In genomic region chr9:91604451-91604850, GRCh38 we compare ENCODE assay signal across 25 cellular contexts.
"Had no signal": no experiment of that assay in that cellular context is flagged by ENCODE, and none has a peak within 500 bp of the region (broad histone marks: within the 10 kb centered on the region; RNA-seq: fewer than 3 reads in every experiment).

No MANE protein-coding gene starts in this region.

- H3K27ac ChIP-seq: hepatocyte, lower lobe of right lung, neural progenitor cell, neutrophil, ovary, right atrium auricular region, right lobe of liver, transverse colon, upper lobe of left lung had no signal

- H3K27me3 ChIP-seq: hepatocyte, neural progenitor cell, ovary, right atrium auricular region, right lobe of liver, transverse colon, upper lobe of left lung had no signal

- H3K9me3 ChIP-seq: lower lobe of right lung, neutrophil, ovary, right atrium auricular region, right lobe of liver, transverse colon, upper lobe of left lung had no signal

- DNase-seq: islet precursor cell; lower lobe of right lung; mammary epithelial cell; mesenchymal stem cell; naive B cell; natural killer cell; nephron progenitor cell; ovary; right lobe of liver; stimulated activated CD4-positive, alpha-beta T cell treated with anti-CD3 and anti-CD28 coated beads, Interleukin-1b, Interleukin-23, amount 100 ng/mL, for 48 hours; stimulated activated CD4-positive, alpha-beta T cell treated with anti-CD3 and anti-CD28 coated beads, Interleukin-2, amount 100 ng/mL, for 48 hours; stimulated activated CD4-positive, alpha-beta T cell treated with anti-CD3 and anti-CD28 coated beads, Interleukin-4, amount 100 ng/mL, for 4 hours; stimulated activated CD8-positive, alpha-beta memory T cell treated with anti-CD3 and anti-CD28 coated beads, Interleukin-4, amount 100 ng/mL, for 48 hours; stimulated activated naive CD4-positive, alpha-beta T cell treated with Interleukin-2 at 50 U/mL for 16 hours; stimulated activated naive CD8-positive, alpha-beta T cell treated with anti-CD3 and anti-CD28 coated beads, Interleukin-15, amount 100 ng/mL, for 72 hours; substantia nigra; transverse colon; upper lobe of left lung had no signal

- H3K4me2 ChIP-seq: hepatocyte, neural progenitor cell, smooth muscle cell had no signal

- ATAC-seq: left lobe of liver; natural killer cell; right lobe of liver; stimulated activated memory B cell treated with anti-CD40 and anti-IgM and Interleukin-4, amounts not matched to agents 10 μg/mL and 1 μg/mL and 100 μg/mL, for 72 hours; stimulated activated naive CD8-positive, alpha-beta T cell treated with anti-CD3 and anti-CD28 coated beads, Interleukin-15, amount 100 ng/mL, for 72 hours had no signal

- H3K9ac ChIP-seq: neural progenitor cell had no signal

- H3K79me2 ChIP-seq: hepatocyte had no signal

- H3K36me3 ChIP-seq: lower lobe of right lung, neural progenitor cell, neutrophil, ovary, right atrium auricular region, right lobe of liver, transverse colon, upper lobe of left lung had no signal

- H3K4me1 ChIP-seq: lower lobe of right lung, neural progenitor cell, right atrium auricular region, upper lobe of left lung had no signal

- H3K4me3 ChIP-seq: hepatocyte, lower lobe of right lung, neural progenitor cell, ovary, right atrium auricular region, right lobe of liver, smooth muscle cell, transverse colon, upper lobe of left lung had no signal

- H2AFZ ChIP-seq: hepatocyte, neural progenitor cell had no signal
